8 cellular contexts compared by ENCODE assay signal in genomic region chr1:36150296-36151132, GRCh38. TPM values are rescaled to one million over a fixed set of nuclear protein-coding genes. Genes with fewer than 3 reads are reported as not detected.
DNase-seq lines count a peak whose midpoint lies in the region; ATAC-seq and TF ChIP-seq lines count a peak whose summit lies in the region.

No MANE protein-coding gene starts in this region.

- H3K79me2 ChIP-seq in OCI-LY7 (ENCODE audit: insufficient read depth, low read depth, low read length) = peaks cover 24% of the 10 kb centered on the region; the same call in 1 of the 2 replicates

- peak overlapping the region; percentile 72 for H2AFZ ChIP-seq in OCI-LY7 (ENCODE audit: low read length)

- POLR2A ChIA-PET in OCI-LY7 (lab: Charles Lee) = interaction anchor here (0.5 to 1.9 kb wide), 6 partner anchors 11 to 135 kb away, joined by 3 to 13 read pairs (median 3); no protein-coding TSS in a partner anchor

- intact Hi-C loops in OCI-LY7 (cut with micrococcal nuclease; ENCODE audit: unreplicated experiment) = no loop called here

- H3K9me3 Mint-ChIP-seq in activated T-cell treated with anti-CD3 and anti-CD28 coated beads, Interleukin-2, amount 50 U/mL, for 4 hours = no peaks in the 10 kb centered on the region
- H3K9me3 Mint-ChIP-seq in stimulated activated naive B cell treated with anti-CD40 and anti-IgM and Interleukin-4, amounts not matched to agents 10 μg/mL and 1 μg/mL and 100 μg/mL, for 72 hours = no peaks in the 10 kb centered on the region

- CTCF ChIA-PET in OCI-LY7 (lab: Charles Lee; ENCODE audit: unreplicated experiment) = interaction anchor here (0.6 to 1.9 kb wide), 7 partner anchors 10 to 245 kb away, joined by 3 to 16 read pairs (median 5); no protein-coding TSS in a partner anchor

- H3K4me1 ChIP-seq in OCI-LY7 (ENCODE audit: insufficient read depth, low read length, poor library complexity, severe bottlenecking) (peaks cover 64% of the 10 kb centered on the region), muscle layer of duodenum (ENCODE audit: control insufficient read depth in 1 of 2, insufficient read depth in 2 of 2, low read length in 2 of 2) (peaks cover 25 to 45% of the 10 kb centered on the region in 2 donors)

- no peaks in the 10 kb centered on the region for H3K27me3 Mint-ChIP-seq in activated T-cell treated with anti-CD3 and anti-CD28 coated beads, Interleukin-2, amount 50 U/mL, for 4 hours (ENCODE audit: low read depth)
- H3K27me3 Mint-ChIP-seq in stimulated activated naive B cell treated with anti-CD40 and anti-IgM and Interleukin-4, amounts not matched to agents 10 μg/mL and 1 μg/mL and 100 μg/mL, for 72 hours = no peaks in the 10 kb centered on the region

- no peak for TF ChIP-seq CTCF in OCI-LY7 (conservative IDR thresholded peaks at IDR 0.05; ENCODE audit: low read length)

- H3K27ac Mint-ChIP-seq in stimulated activated naive B cell treated with anti-CD40 and anti-IgM and Interleukin-4, amounts not matched to agents 10 μg/mL and 1 μg/mL and 100 μg/mL, for 72 hours = peak overlapping the region; percentile 99

- H4K20me1 ChIP-seq in OCI-LY7 (ENCODE audit: insufficient read depth, low read length) = no peaks in the 10 kb centered on the region

- peak; percentile 55 for ATAC-seq in GM21447 (IDR thresholded peaks at IDR 0.05; ENCODE audit: unreplicated experiment)
- ATAC-seq in activated T-cell treated with anti-CD3 and anti-CD28 coated beads, Interleukin-2, amount 50 U/mL, for 4 hours = peak; percentile 31 to 37
- ATAC-seq in stimulated activated naive B cell treated with anti-CD40 and anti-IgM and Interleukin-4, amounts not matched to agents 10 μg/mL and 1 μg/mL and 100 μg/mL, for 72 hours (replicated peaks) = peak; percentile 67 to 69

- H3K27ac ChIP-seq in OCI-LY7 (ENCODE audit: low read depth, low read length, poor library complexity, severe bottlenecking) (peak overlapping the region; percentile 44), muscle layer of duodenum (ENCODE audit: low read length) (peak overlapping the region; percentile 93)

- H3K36me3 Mint-ChIP-seq in activated T-cell treated with anti-CD3 and anti-CD28 coated beads, Interleukin-2, amount 50 U/mL, for 4 hours (ENCODE audit: insufficient read depth) = no peaks in the 10 kb centered on the region
- H3K36me3 Mint-ChIP-seq in stimulated activated naive B cell treated with anti-CD40 and anti-IgM and Interleukin-4, amounts not matched to agents 10 μg/mL and 1 μg/mL and 100 μg/mL, for 72 hours = peaks cover 9 to 11% of the 10 kb centered on the region in 2 donors

- DNase-seq in Caki2 (ENCODE audit: low read depth) (peak; percentile 96), HuH-7 (ENCODE audit: low spot score) (peak; percentile 89), OCI-LY7 (ENCODE audit: low spot score) (peak; percentile 55), erythroblast (lab: John Stamatoyannopoulos, UW) (peak; percentile 90 to 93)
- DNase-seq in activated T-cell treated with anti-CD3 and anti-CD28 coated beads, Interleukin-2, amount 50 U/mL, for 4 hours = peak; percentile 57
- peak; percentile 79 for DNase-seq in stimulated activated naive B cell treated with anti-CD40 and anti-IgM and Interleukin-4, amounts not matched to agents 10 μg/mL and 1 μg/mL and 100 μg/mL, for 72 hours

- no peaks in the 10 kb centered on the region for H3K9me2 ChIP-seq in OCI-LY7 (ENCODE audit: insufficient read depth, low read length)

- BruUV-seq in OCI-LY7 (replicated peaks; lab: Mats Ljungman, UMichigan) = no TSS peak

- H3K4me3 ChIP-seq in OCI-LY7 (ENCODE audit: low read depth, low read length, poor library complexity, severe bottlenecking) (no peak overlapping the region), muscle layer of duodenum (ENCODE audit: low read depth in 1 of 2, low read length in 2 of 2) (peak overlapping the region; percentile 28 to 86)

- in situ Hi-C loops in Caki2 (cut with HindIII; ENCODE audit: low pct_unique_long_range_greater_than_20kb, low sequenced_read_pairs) = no loop called here

- H3K4me1 Mint-ChIP-seq in activated T-cell treated with anti-CD3 and anti-CD28 coated beads, Interleukin-2, amount 50 U/mL, for 4 hours (ENCODE audit: low read depth) = peaks cover 66% of the 10 kb centered on the region
- peaks cover 49 to 74% of the 10 kb centered on the region in 2 donors for H3K4me1 Mint-ChIP-seq in stimulated activated naive B cell treated with anti-CD40 and anti-IgM and Interleukin-4, amounts not matched to agents 10 μg/mL and 1 μg/mL and 100 μg/mL, for 72 hours

- peaks cover 15% of the 10 kb centered on the region; the same call in 1 of the 2 replicates for H3K9me3 ChIP-seq in OCI-LY7 (ENCODE audit: low read length)
- H3K9me3 ChIP-seq in muscle layer of duodenum (ENCODE audit: control insufficient read depth in 1 of 2, low read length in 2 of 2) = no peaks in the 10 kb centered on the region

- no peaks in the 10 kb centered on the region for H3K27me3 ChIP-seq in muscle layer of duodenum (ENCODE audit: low read depth, low read length)

- H3K4me3 Mint-ChIP-seq in activated T-cell treated with anti-CD3 and anti-CD28 coated beads, Interleukin-2, amount 50 U/mL, for 4 hours = peak overlapping the region; percentile 99
- peak overlapping the region; percentile 99 to 100 for H3K4me3 Mint-ChIP-seq in stimulated activated naive B cell treated with anti-CD40 and anti-IgM and Interleukin-4, amounts not matched to agents 10 μg/mL and 1 μg/mL and 100 μg/mL, for 72 hours

- peak; percentile 54 for TF ChIP-seq POLR2A in erythroblast (IDR thresholded peaks at IDR 0.05; ENCODE audit: low read length)

- peaks cover 16% of the 10 kb centered on the region for H3K36me3 ChIP-seq in OCI-LY7 (ENCODE audit: insufficient read depth, low read length)
- H3K36me3 ChIP-seq in muscle layer of duodenum (ENCODE audit: control insufficient read depth in 1 of 2, insufficient read depth in 2 of 2, low read length in 2 of 2) = peaks cover 0 to 12% of the 10 kb centered on the region in 2 donors

- peak overlapping the region; percentile 93 for H3K4me2 ChIP-seq in OCI-LY7 (ENCODE audit: low read length)

RNA-seq across cellular contexts. Expression of gene TRAPPC3, which starts 1.2 kb away (rescaled TPM):
- 138 and 155 TPM in 2 replicates for total RNA-seq in Caki2 (2014; rRNA removed; shearing (Covaris generic); ENCODE audit: low replicate concordance)
- total RNA-seq in OCI-LY7 (2014; rRNA removed; shearing (Covaris generic)) = 50.3 and 71.0 TPM in 2 replicates
- total RNA-seq in OCI-LY7 (2022) = 55.4 and 60.4 TPM in 2 replicates
- total RNA-seq in activated T-cell treated with anti-CD3 and anti-CD28 coated beads, Interleukin-2, amount 50 U/mL, for 4 hours = 10 to 100 TPM; 64.2 to 69.6 (median 65.9) TPM

RNA-seq across cellular contexts. Expression of gene MAP7D1, which starts 5.4 kb away (rescaled TPM):
- total RNA-seq in Caki2 (2014; rRNA removed; shearing (Covaris generic); ENCODE audit: low replicate concordance) = 62.3 and 73.0 TPM in 2 replicates
- total RNA-seq in OCI-LY7 (2014; rRNA removed; shearing (Covaris generic)) = 55.1 and 61.2 TPM in 2 replicates
- 94.7 and 101 TPM in 2 replicates for total RNA-seq in OCI-LY7 (2022)
- total RNA-seq in activated T-cell treated with anti-CD3 and anti-CD28 coated beads, Interleukin-2, amount 50 U/mL, for 4 hours = 100 to 1,000 TPM; 162 to 182 (median 164) TPM

RNA-seq across cellular contexts. Expression of gene COL8A2, which starts 25.5 kb away (rescaled TPM):
- not detected in 2 replicates for total RNA-seq in Caki2 (2014; rRNA removed; shearing (Covaris generic); ENCODE audit: low replicate concordance)
- total RNA-seq in OCI-LY7 (2014; rRNA removed; shearing (Covaris generic)) = not detected in 2 replicates
- not detected in 2 replicates for total RNA-seq in OCI-LY7 (2022)
- total RNA-seq in activated T-cell treated with anti-CD3 and anti-CD28 coated beads, Interleukin-2, amount 50 U/mL, for 4 hours = under 1 TPM; 0.08 to 0.43 (median 0.18) TPM
